Comparison of ENCODE assay signal across 18 cellular contexts in genomic region chr17:4544656-4545216, GRCh38. TPM values are rescaled to one million over a fixed set of nuclear protein-coding genes. Genes with fewer than 3 reads are reported as not detected.
A peak's percentile ranks its signal among the peaks of the same experiment; 100 is the strongest.
DNase-seq lines count a peak whose midpoint lies in the region; ATAC-seq, FAIRE-seq and TF ChIP-seq lines count a peak whose summit lies in the region.
"Had no signal": no experiment of that assay in that cellular context is flagged by ENCODE, and none has a peak within 500 bp of the region (broad histone marks: within the 10 kb centered on the region; RNA-seq: fewer than 3 reads in every experiment).

No MANE protein-coding gene starts in this region.

- intact Hi-C loops in Right ventricle myocardium superior (cut with DNase I), result no loop called here
- intact Hi-C loops in Right ventricle myocardium inferior (cut with DNase I), result loop anchor here (5.0 kb wide), 1 partner anchor 122 kb away; no protein-coding TSS in a partner anchor
- intact Hi-C loops in K562 (cut with micrococcal nuclease), result loop anchor here (5.0 kb wide), 1 partner anchor 122 kb away; no protein-coding TSS in a partner anchor
- intact Hi-C loops in spleen (cut with DNase I; ENCODE audit: low total_unique reads), result no loop called here

- TF ChIP-seq CTCF in K562 (IDR thresholded peaks at IDR 0.05 in 2 of 3, conservative IDR thresholded peaks at IDR 0.05 in 1 of 3; ENCODE audit: insufficient read depth in 2 of 3, low read depth in 1 of 3, low read length in 3 of 3) (no peak), spleen (IDR thresholded peaks at IDR 0.05 in 8 of 11, conservative IDR thresholded peaks at IDR 0.05 in 3 of 11) (no peak)

- H3K4me3 ChIP-seq in K562 (no peak overlapping the region), spleen (peak overlapping the region in 3 of 8 donors; percentile 7 to 45 (median 22))

- no peak overlapping the region for H3K4me2 ChIP-seq in K562 (ENCODE audit: insufficient read depth, low read length)

- H3K27ac ChIP-seq in K562 (ENCODE audit: extremely low read depth, low read depth, low read length) (no peak overlapping the region), layer of hippocampus (ENCODE audit: low read depth, low read length) (peak overlapping the region; percentile 16), spleen (peak overlapping the region in 6 of 8 donors; percentile 15 to 74 (median 61))
- H3K27ac ChIP-seq: C4-2B had no signal

- 80% methylated on average over 5 of the region's 37 CpGs for WGBS in K562 (ENCODE audit: insufficient coverage, low coverage, missing lambda C conversion rate)
- 87 to 91% (median 89%) methylated on average over 22 to 37 of the region's 37 CpGs for WGBS in spleen, 5 donors

- H3K36me3 ChIP-seq in K562 (ENCODE audit: control insufficient read depth, insufficient read depth, low read length) (peaks cover 90% of the 10 kb centered on the region; the same call in 2 of the 3 replicates), spleen (peaks cover 0 to 100% (median 92%) of the 10 kb centered on the region in 6 donors)

- H3K4me1 ChIP-seq in K562 (replicated peaks in 1 of 2; ENCODE audit: control insufficient read depth in 2 of 2, insufficient read depth in 2 of 2, low read length in 2 of 2), result peaks cover 0 to 55% of the 10 kb centered on the region in 2 experiments; a peak in 2 of 5 replicates
- peaks cover 4 to 59% (median 37%) of the 10 kb centered on the region in 6 donors for H3K4me1 ChIP-seq in spleen

- TF ChIP-seq POLR2A in K562 (conservative IDR thresholded peaks at IDR 0.05) (no peak), spleen (IDR thresholded peaks at IDR 0.05) (no peak)

- H3K9me3 ChIP-seq in K562 (replicated peaks; ENCODE audit: control insufficient read depth, insufficient read depth, low read depth, low read length) (no peaks in the 10 kb centered on the region), spleen (no peaks in the 10 kb centered on the region)

- in situ Hi-C loops in K562 (cut with MboI), result no loop called here

- DNase-seq in Right ventricle myocardium superior, result peak; percentile 26
- no peak for DNase-seq in Right ventricle myocardium inferior (ENCODE audit: missing footprints)
- peak in 2 of 4 experiments; percentile 33 to 38 for DNase-seq in K562 (ENCODE audit: extremely low read depth in 1 of 4, low spot score in 3 of 4)
- no peak for DNase-seq in spleen
- DNase-seq in NCI-H2081 (lab: John Stamatoyannopoulos, UW), result no peak
- no peak for DNase-seq in NCI-H146 treated with DMSO at 0.1 percent for 48 hours (lab: John Stamatoyannopoulos, UW; ENCODE audit: unreplicated experiment)
- DNase-seq: 8988T, KG1, NCI-H1092 treated with DMSO at 0.1 percent for 48 hours, NCI-H1694 treated with DMSO at 0.1 percent for 48 hours, NCI-H446 treated with DMSO at 0.1 percent for 48 hours, NCI-H774 had no signal

- no peak for FAIRE-seq in K562 (lab: Jason Lieb, UNC)
- FAIRE-seq: GM18507, RCC 7860 had no signal

- H2AFZ ChIP-seq in K562 (ENCODE audit: low read depth, low read length), result no peak overlapping the region

- TF ChIP-seq RAD21 in K562 (CRISPR knock-in tag; conservative IDR thresholded peaks at IDR 0.05 in 1 of 2, IDR thresholded peaks at IDR 0.05 in 1 of 2), result no peak

- no peak overlapping the region for H3K9ac ChIP-seq in K562 (ENCODE audit: insufficient read depth in 1 of 2, low read depth in 2 of 2, low read length in 2 of 2)

- ATAC-seq in Right ventricle myocardium superior (ENCODE audit: poor library complexity) (no peak), Right ventricle myocardium inferior (no peak), K562 (no peak), GM21528 (IDR thresholded peaks at IDR 0.05; ENCODE audit: low FRiP score, unreplicated experiment) (no peak)

- no peaks in the 10 kb centered on the region for H3K9me1 ChIP-seq in K562 (ENCODE audit: control insufficient read depth, insufficient read depth, low read length)

- POLR2A ChIA-PET in K562 (lab: Yijun Ruan, JAX), result no interaction called here

- TF ChIP-seq EP300 in K562 (IDR thresholded peaks at IDR 0.05; ENCODE audit: low read length), result no peak

- H4K20me1 ChIP-seq in K562 (replicated peaks; ENCODE audit: control insufficient read depth, insufficient read depth, low read length), result no peaks in the 10 kb centered on the region

- no peaks in the 10 kb centered on the region for H3K27me3 ChIP-seq in K562 (ENCODE audit: control insufficient read depth in 2 of 2, insufficient read depth in 2 of 2, low read length in 2 of 2)
- H3K27me3 ChIP-seq in layer of hippocampus (ENCODE audit: control insufficient read depth, insufficient read depth, low read length), result no peaks in the 10 kb centered on the region
- no peaks in the 10 kb centered on the region for H3K27me3 ChIP-seq in spleen (replicated peaks in 1 of 7)

- CTCF ChIA-PET in K562 (lab: Yijun Ruan, JAX; ENCODE audit: low intra/inter-chr PET ratio), result no interaction called here

- BruUV-seq in K562 (replicated peaks; lab: Mats Ljungman, UMichigan), result TSS peak; percentile 56

- no peaks in the 10 kb centered on the region for H3K79me2 ChIP-seq in K562 (ENCODE audit: control insufficient read depth, insufficient read depth, low read length)

RNA-seq across cellular contexts. Expression of gene MYBBP1A, which starts 10.4 kb away (rescaled TPM):
- total RNA-seq in Right ventricle myocardium superior (18.8 TPM), Right ventricle myocardium inferior (19.2 TPM), K562 (2014; rRNA removed) (109 and 132 TPM in 2 replicates), K562 (2014; rRNA removed; fragmentation: Illumina TruSeq; extraction: Trizol) (19.8 and 23.3 TPM in 2 replicates), K562 (2015; rRNA removed; fragmentation: Illumina TruSeq; extraction: Trizol) (47.2 and 47.6 TPM in 2 replicates), K562 (2021) (107 and 114 TPM in 2 replicates), spleen (10 to 100 TPM; 37.1 to 71.2 (median 54.4) TPM)
- 95.2 and 270 TPM in 2 replicates for total RNA-seq in K562 (2011; cell fraction: chromatin; rRNA removed; ENCODE audit: low replicate concordance)
- total RNA-seq in K562 (2011; cell fraction: nucleolus; rRNA removed), result 174 and 191 TPM in 2 replicates
- total RNA-seq in K562 (2011; cell fraction: nucleoplasm; rRNA removed), result 98.3 and 111 TPM in 2 replicates
- polyA plus RNA-seq in K562 (2011; rRNA removed) (17.7 and 32.4 TPM in 2 replicates), K562 (2014; fragmentation: Illumina TruSeq; extraction: Trizol) (70.7 and 73.8 TPM in 2 replicates), K562 (2014; fragmentation: Nextera tagmentation; extraction: Ambion mirVana) (1 to 10 TPM; 2.0 to 2.4 TPM), K562 (2014; rRNA removed) (69.7 and 77.2 TPM in 2 replicates), spleen (10 to 100 TPM; 24.7 to 48.6 (median 35.5) TPM)
- polyA plus RNA-seq in K562 (2011; cell fraction: cytosol; rRNA removed), result 16.3 and 33.1 TPM in 2 replicates
- polyA plus RNA-seq in K562 (2011; cell fraction: nucleus; rRNA removed), result 131 and 209 TPM in 2 replicates
- 37.2 and 61.4 TPM in 2 replicates for polyA plus RNA-seq in K562 (2012)
- polyA minus RNA-seq in K562 (2011; rRNA and poly(A)+ RNA removed), result 23.5 and 30.7 TPM in 2 replicates
- 53.6 and 56.5 TPM in 2 replicates for polyA minus RNA-seq in K562 (2011; cell fraction: cytosol; rRNA and poly(A)+ RNA removed)
- 54.6 and 62.6 TPM in 2 replicates for polyA minus RNA-seq in K562 (2011; cell fraction: nucleus; rRNA and poly(A)+ RNA removed)

RNA-seq across cellular contexts. Expression of gene GGT6, which starts 15.6 kb away (rescaled TPM):
- not detected for total RNA-seq in Right ventricle myocardium superior
- total RNA-seq in Right ventricle myocardium inferior, result 0.14 TPM
- total RNA-seq in K562 (2011; cell fraction: chromatin; rRNA removed; ENCODE audit: low replicate concordance), result not detected in 2 replicates
- total RNA-seq in K562 (2011; cell fraction: nucleolus; rRNA removed), result not detected in 2 replicates
- not detected in 2 replicates for total RNA-seq in K562 (2011; cell fraction: nucleoplasm; rRNA removed)
- not detected in 2 replicates for total RNA-seq in K562 (2014; rRNA removed)
- total RNA-seq in K562 (2014; rRNA removed; fragmentation: Illumina TruSeq; extraction: Trizol), result not detected in 2 replicates
- not detected in 2 replicates for total RNA-seq in K562 (2015; rRNA removed; fragmentation: Illumina TruSeq; extraction: Trizol)
- 0.09 TPM in 1 of 2 replicates, not detected in the other for total RNA-seq in K562 (2021)
- not detected in 2 replicates for polyA plus RNA-seq in K562 (2011; rRNA removed)
- not detected in 2 replicates for polyA plus RNA-seq in K562 (2011; cell fraction: cytosol; rRNA removed)
- not detected in 2 replicates for polyA plus RNA-seq in K562 (2011; cell fraction: nucleus; rRNA removed)
- not detected in 2 replicates for polyA plus RNA-seq in K562 (2012)
- not detected in 2 replicates for polyA plus RNA-seq in K562 (2014; fragmentation: Illumina TruSeq; extraction: Trizol)
- not detected for polyA plus RNA-seq in K562 (2014; fragmentation: Nextera tagmentation; extraction: Ambion mirVana)
- polyA plus RNA-seq in K562 (2014; rRNA removed), result 0.42 TPM in 1 of 2 replicates, not detected in the other
- not detected in 2 replicates for polyA minus RNA-seq in K562 (2011; rRNA and poly(A)+ RNA removed)
- not detected in 2 replicates for polyA minus RNA-seq in K562 (2011; cell fraction: cytosol; rRNA and poly(A)+ RNA removed)
- not detected in 2 replicates for polyA minus RNA-seq in K562 (2011; cell fraction: nucleus; rRNA and poly(A)+ RNA removed)
- under 1 TPM in 1 of 7 donors, not detected in 6; 0.42 TPM for total RNA-seq in spleen
- polyA plus RNA-seq in spleen, result under 1 TPM in 1 of 3 donors, not detected in 2; 0.03 TPM
- total RNA-seq: M059J had no signal

RNA-seq across cellular contexts. Expression of gene SMTNL2, which starts 39.6 kb away (rescaled TPM):
- 40.4 TPM for total RNA-seq in Right ventricle myocardium superior
- 48.6 TPM for total RNA-seq in Right ventricle myocardium inferior
- total RNA-seq in K562 (2011; cell fraction: chromatin; rRNA removed; ENCODE audit: low replicate concordance), result not detected in 2 replicates
- total RNA-seq in K562 (2011; cell fraction: nucleolus; rRNA removed), result not detected in 2 replicates
- not detected in 2 replicates for total RNA-seq in K562 (2011; cell fraction: nucleoplasm; rRNA removed)
- not detected in 2 replicates for total RNA-seq in K562 (2014; rRNA removed)
- not detected in 2 replicates for total RNA-seq in K562 (2014; rRNA removed; fragmentation: Illumina TruSeq; extraction: Trizol)
- not detected in 2 replicates for total RNA-seq in K562 (2015; rRNA removed; fragmentation: Illumina TruSeq; extraction: Trizol)
- not detected in 2 replicates for total RNA-seq in K562 (2021)
- polyA plus RNA-seq in K562 (2011; rRNA removed), result 0.04 TPM in 1 of 2 replicates, not detected in the other
- polyA plus RNA-seq in K562 (2011; cell fraction: cytosol; rRNA removed), result not detected in 2 replicates
- polyA plus RNA-seq in K562 (2011; cell fraction: nucleus; rRNA removed), result not detected in 2 replicates
- polyA plus RNA-seq in K562 (2012), result not detected in 2 replicates
- polyA plus RNA-seq in K562 (2014; fragmentation: Illumina TruSeq; extraction: Trizol), result not detected in 2 replicates
- not detected for polyA plus RNA-seq in K562 (2014; fragmentation: Nextera tagmentation; extraction: Ambion mirVana)
- not detected in 2 replicates for polyA plus RNA-seq in K562 (2014; rRNA removed)
- polyA minus RNA-seq in K562 (2011; rRNA and poly(A)+ RNA removed), result not detected in 2 replicates
- not detected in 2 replicates for polyA minus RNA-seq in K562 (2011; cell fraction: cytosol; rRNA and poly(A)+ RNA removed)
- polyA minus RNA-seq in K562 (2011; cell fraction: nucleus; rRNA and poly(A)+ RNA removed), result not detected in 2 replicates
- 1 to 10 TPM in 2 of 7 donors, under 1 TPM in 5; 0.42 to 1.5 (median 0.97) TPM for total RNA-seq in spleen
- polyA plus RNA-seq in spleen, result under 1 TPM; 0.22 to 0.67 (median 0.36) TPM
- total RNA-seq: M059J had no signal

RNA-seq across cellular contexts. Expression of gene SPNS2, which starts 46.1 kb away (rescaled TPM):
- total RNA-seq in Right ventricle myocardium superior (10.4 TPM), Right ventricle myocardium inferior (12.4 TPM), K562 (2014; rRNA removed) (not detected in 2 replicates), K562 (2014; rRNA removed; fragmentation: Illumina TruSeq; extraction: Trizol) (not detected in 2 replicates), K562 (2015; rRNA removed; fragmentation: Illumina TruSeq; extraction: Trizol) (not detected in 2 replicates), K562 (2021) (0.07 TPM in 1 of 2 replicates, not detected in the other), spleen (10 to 100 TPM; 19.6 to 53.5 (median 36.6) TPM)
- total RNA-seq in K562 (2011; cell fraction: chromatin; rRNA removed; ENCODE audit: low replicate concordance), result not detected in 2 replicates
- not detected in 2 replicates for total RNA-seq in K562 (2011; cell fraction: nucleolus; rRNA removed)
- not detected in 2 replicates for total RNA-seq in K562 (2011; cell fraction: nucleoplasm; rRNA removed)
- polyA plus RNA-seq in K562 (2011; rRNA removed) (0.06 TPM in 1 of 2 replicates, not detected in the other), K562 (2014; fragmentation: Illumina TruSeq; extraction: Trizol) (not detected in 2 replicates), K562 (2014; fragmentation: Nextera tagmentation; extraction: Ambion mirVana) (not detected), K562 (2014; rRNA removed) (not detected in 2 replicates), spleen (10 to 100 TPM in 2 of 3 donors, 1 to 10 TPM in 1; 8.1 to 20.4 (median 13.2) TPM)
- polyA plus RNA-seq in K562 (2011; cell fraction: cytosol; rRNA removed), result 0.03 and 0.07 TPM in 2 replicates
- not detected in 2 replicates for polyA plus RNA-seq in K562 (2011; cell fraction: nucleus; rRNA removed)
- 0.12 and 0.76 TPM in 2 replicates for polyA plus RNA-seq in K562 (2012)
- not detected in 2 replicates for polyA minus RNA-seq in K562 (2011; rRNA and poly(A)+ RNA removed)
- not detected in 2 replicates for polyA minus RNA-seq in K562 (2011; cell fraction: cytosol; rRNA and poly(A)+ RNA removed)
- polyA minus RNA-seq in K562 (2011; cell fraction: nucleus; rRNA and poly(A)+ RNA removed), result not detected in 2 replicates

Comparison
In these comparisons a context has a peak if more than half of its experiments do, and no peak if none do; other contexts are left out.
1. intact Hi-C loops: an anchor here in Right ventricle myocardium inferior (5.0 kb wide) and K562 (5.0 kb wide); none called in Right ventricle myocardium superior and spleen.
2. RNA of gene SMTNL2, which starts 39.6 kb away (total RNA-seq): 48.6 TPM in Right ventricle myocardium inferior (single experiment) and 40.4 TPM in Right ventricle myocardium superior (single experiment); 0.42 to 1.5 TPM in spleen and not detected in K562; every median in the first group is over 10 times any median in the second.